8 cellular contexts compared by ENCODE assay signal in the genomic region with DNA sequence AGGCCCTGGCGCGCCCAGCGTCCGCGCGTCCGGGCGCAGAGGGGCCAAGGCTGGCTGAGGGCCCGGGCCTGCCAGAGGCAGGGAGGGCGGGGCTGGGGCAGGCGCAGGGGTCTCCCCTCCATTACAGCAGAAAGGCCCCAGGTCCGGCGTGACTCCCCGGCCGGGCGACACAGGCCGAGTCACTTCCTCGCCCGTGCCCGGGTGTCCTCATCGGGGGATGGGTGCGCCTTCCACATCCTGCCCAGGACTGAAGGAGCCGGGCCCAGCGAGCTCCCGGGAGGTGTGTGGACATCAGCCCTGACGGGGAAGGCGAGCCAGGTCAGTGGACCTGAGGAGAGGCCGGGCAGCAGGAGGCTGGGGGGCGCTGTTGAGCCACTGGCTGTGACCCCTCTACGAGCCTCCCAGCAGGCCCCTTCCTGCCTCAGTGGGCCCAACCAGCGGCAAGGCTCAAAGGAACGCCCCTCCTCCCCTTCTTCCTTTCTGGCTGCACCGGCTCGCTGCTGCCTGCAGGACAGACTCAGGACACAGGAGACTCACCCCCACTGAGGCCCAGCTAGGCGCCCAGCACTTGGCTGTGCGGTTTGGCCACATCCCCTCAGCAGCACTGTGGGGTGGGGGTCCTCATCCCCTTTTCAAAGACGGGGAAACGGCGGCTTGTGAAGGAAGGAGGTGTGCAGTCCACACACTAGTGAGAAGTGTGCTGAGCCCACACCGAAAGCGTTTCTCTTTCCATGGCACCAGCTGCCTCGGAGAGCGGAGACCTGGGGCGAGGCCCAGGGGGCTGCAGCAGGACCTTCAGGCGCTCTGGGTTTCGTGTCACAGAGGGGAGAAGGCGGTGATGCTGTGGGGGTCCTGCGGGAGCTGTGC. TPM values are rescaled to one million over a fixed set of nuclear protein-coding genes. Genes with fewer than 3 reads are reported as not detected.
DNase-seq lines count a peak whose midpoint lies in the region; ATAC-seq and TF ChIP-seq lines count a peak whose summit lies in the region.

No MANE protein-coding gene starts in this region.

- H3K9me3 ChIP-seq in HAP-1 (no peaks in the 10 kb centered on the region; the same call in 1 of the 2 replicates), uterus (no peaks in the 10 kb centered on the region)

- peak overlapping the region; percentile 12 for H3K27ac Mint-ChIP-seq in chondrocyte (ENCODE audit: unreplicated experiment)

- in situ Hi-C loops in HAP-1 (cut with MboI; ENCODE audit: low sequenced_read_pairs), result no loop called here

- H3K27me3 Mint-ChIP-seq in chondrocyte (ENCODE audit: low read depth), result peaks cover 2% of the 10 kb centered on the region

- H3K9me3 Mint-ChIP-seq in chondrocyte (ENCODE audit: low read depth), result no peaks in the 10 kb centered on the region

- H2AFZ ChIP-seq in ACC112 (ENCODE audit: low read length, unreplicated experiment), result peak overlapping the region; percentile 45

- no peaks in the 10 kb centered on the region for H3K27me3 ChIP-seq in ACC112 (ENCODE audit: insufficient read depth, low read length)
- no peaks in the 10 kb centered on the region for H3K27me3 ChIP-seq in HAP-1 (ENCODE audit: low read depth)
- no peaks in the 10 kb centered on the region for H3K27me3 ChIP-seq in uterus

- intact Hi-C loops in uterus (cut with DNase I; ENCODE audit: low total_unique reads), result no loop called here

- H3K4me1 Mint-ChIP-seq in chondrocyte (ENCODE audit: low read depth), result peaks cover 31% of the 10 kb centered on the region

- peaks cover 35% of the 10 kb centered on the region for H3K79me2 ChIP-seq in ACC112 (ENCODE audit: control insufficient read depth, insufficient read depth, low read length, unreplicated experiment)

- H3K36me3 Mint-ChIP-seq in chondrocyte (ENCODE audit: low read depth), result no peaks in the 10 kb centered on the region

- H3K4me1 ChIP-seq in ACC112 (ENCODE audit: control insufficient read depth, insufficient read depth, low read length, unreplicated experiment), result peaks cover 58% of the 10 kb centered on the region
- H3K4me1 ChIP-seq in HAP-1, result peaks cover 11% of the 10 kb centered on the region
- H3K4me1 ChIP-seq in uterus, result peaks cover 0 to 26% of the 10 kb centered on the region in 2 donors

- no peak for TF ChIP-seq POLR2A in uterus (IDR thresholded peaks at IDR 0.05)

- H3K27ac ChIP-seq in ACC112 (ENCODE audit: low read depth, low read length), result 0 out of 2 replicates have a peak overlapping the region, but pooled peaks have one; percentile 13
- H3K27ac ChIP-seq in uterus, result peak overlapping the region; percentile 90 to 92

- no peak for ATAC-seq in HG03342 (IDR thresholded peaks at IDR 0.05; ENCODE audit: unreplicated experiment)

- DNase-seq in HAP-1 (ENCODE audit: low spot score in 2 of 2) (peak; percentile 10 to 66), chondrocyte (ENCODE audit: low spot score) (no peak), lung microvascular endothelial cell (ENCODE audit: low read depth in 2 of 2) (peak; percentile 49 to 62), uterus (peak; percentile 64 to 74), iPS-NIHi7 (ENCODE audit: extremely low spot score) (no peak)
- DNase-seq in central memory CD4-positive, alpha-beta T cell, result no peak

- peak overlapping the region; percentile 88 for H3K4me3 ChIP-seq in ACC112 (ENCODE audit: low read depth, low read length)
- peak overlapping the region; percentile 46 for H3K4me3 ChIP-seq in HAP-1
- peak overlapping the region; percentile 45 to 55 for H3K4me3 ChIP-seq in uterus

- H3K36me3 ChIP-seq in ACC112 (ENCODE audit: insufficient read depth, low read length), result no peaks in the 10 kb centered on the region
- H3K36me3 ChIP-seq in HAP-1 (replicated peaks), result no peaks in the 10 kb centered on the region
- H3K36me3 ChIP-seq in uterus, result no peaks in the 10 kb centered on the region

- TF ChIP-seq CTCF in chondrocyte (IDR thresholded peaks at IDR 0.05) (peak; percentile 72), uterus (IDR thresholded peaks at IDR 0.05) (peak in 3 of 4 experiments; percentile 20 to 53 (median 34))

- H3K4me3 Mint-ChIP-seq in chondrocyte (ENCODE audit: unreplicated experiment), result peak overlapping the region; percentile 49

RNA-seq across cellular contexts. Expression of a gene that starts 0.6 kb away (rescaled TPM):
- total RNA-seq in chondrocyte (1.9 to 16.7 TPM (median 13.3 TPM) in 3 replicates), lung microvascular endothelial cell (21.0 and 46.0 TPM in 2 replicates), uterus (10 to 100 TPM; 29.4 to 81.4 (median 60.6) TPM)

RNA-seq across cellular contexts. Expression of a gene that starts 29.3 kb away (rescaled TPM):
- total RNA-seq in chondrocyte (not detected in 3 replicates), lung microvascular endothelial cell (not detected in 2 replicates), uterus (1 to 10 TPM in 1 of 4 donors, under 1 TPM in 2, not detected in 1; under 0.01 to 5.6 (median 0.41) TPM)

RNA-seq across cellular contexts. Expression of a gene that starts 39.9 kb away (rescaled TPM):
- not detected in 3 replicates for total RNA-seq in chondrocyte
- total RNA-seq in lung microvascular endothelial cell, result not detected in 2 replicates
- total RNA-seq in uterus, result not detected

Comparison
In these comparisons a context has a peak if more than half of its experiments do, and no peak if none do; other contexts are left out.
1. DNase-seq: peak in HAP-1 (2 of 2), lung microvascular endothelial cell (2 of 2) and uterus (2 of 2); none in chondrocyte (single experiment), iPS-NIHi7 (single experiment) and central memory CD4-positive, alpha-beta T cell (single experiment).
2. Peak in every context shown above with its lines, with median percentiles within 50 percentile points of each other: H3K4me3 ChIP-seq.